1 cellular context compared by ENCODE assay signal in genomic region chr1:158199840-158200239, GRCh38.
TF ChIP-seq lines count a peak whose summit lies in the region.

No MANE protein-coding gene starts in this region.

TF ChIP-seq in K562, 482 proteins besides CTCF, POLR2A, EP300 and RAD21:
- TF ChIP-seq MEF2A (IDR thresholded peaks at IDR 0.05; ENCODE audit: control insufficient read depth, low read depth, low read length) (no peak), ELF1 (tag; IDR thresholded peaks at IDR 0.05) (no peak), ZNF398 (CRISPR knock-in tag; IDR thresholded peaks at IDR 0.05) (no peak), ZNF277 (CRISPR knock-in tag; IDR thresholded peaks at IDR 0.05; ENCODE audit: borderline replicate concordance) (no peak), ZNF79 (CRISPR knock-in tag; IDR thresholded peaks at IDR 0.05; ENCODE audit: low read depth) (no peak), GTF3C2 (IDR thresholded peaks at IDR 0.05; ENCODE audit: borderline replicate concordance, extremely low read depth, insufficient read length) (no peak), ZNF212 (CRISPR knock-in tag; IDR thresholded peaks at IDR 0.05) (no peak), CEBPB (tag; IDR thresholded peaks at IDR 0.05) (peak; percentile 84), TAF1 (IDR thresholded peaks at IDR 0.05; ENCODE audit: control insufficient read depth, extremely low read depth, insufficient read depth, low read length, severe bottlenecking) (no peak), ZNF431 (CRISPR knock-in tag; IDR thresholded peaks at IDR 0.05) (no peak), CEBPG (CRISPR knock-in tag; IDR thresholded peaks at IDR 0.05) (no peak), CEBPG (tag; conservative IDR thresholded peaks at IDR 0.05 in 1 of 2, IDR thresholded peaks at IDR 0.05 in 1 of 2) (peak; percentile 29 to 53; a peak in 2 of 4 replicates), ZNF133 (CRISPR knock-in tag; IDR thresholded peaks at IDR 0.05) (no peak), SMAD4 (CRISPR knock-in tag; conservative IDR thresholded peaks at IDR 0.05) (no peak), MYBL2 (IDR thresholded peaks at IDR 0.05; ENCODE audit: low read depth) (no peak), MYBL2 (CRISPR knock-in tag; IDR thresholded peaks at IDR 0.05; ENCODE audit: borderline replicate concordance) (no peak), ZBTB2 (IDR thresholded peaks at IDR 0.05) (no peak), THRA (IDR thresholded peaks at IDR 0.05) (no peak), POLR2G (IDR thresholded peaks at IDR 0.05; ENCODE audit: low read depth, low read length) (no peak), KLF10 (CRISPR knock-in tag; IDR thresholded peaks at IDR 0.05) (no peak), NRF1 (conservative IDR thresholded peaks at IDR 0.05 in 1 of 2, IDR thresholded peaks at IDR 0.05 in 1 of 2) (peak; percentile 16 to 21; a peak in 1 of 4 replicates), ZNF134 (CRISPR knock-in tag; conservative IDR thresholded peaks at IDR 0.05) (no peak), TCF7L2 (IDR thresholded peaks at IDR 0.05; ENCODE audit: low read depth, low read length) (no peak), CLOCK (CRISPR knock-in tag; IDR thresholded peaks at IDR 0.05; ENCODE audit: borderline replicate concordance) (no peak), RNF219 (CRISPR knock-in tag; IDR thresholded peaks at IDR 0.05) (no peak), CHAMP1 (IDR thresholded peaks at IDR 0.05) (no peak), HDAC3 (IDR thresholded peaks at IDR 0.05; ENCODE audit: borderline replicate concordance, partially characterized antibody) (no peak), BRCA1 (IDR thresholded peaks at IDR 0.05) (no peak), BRCA1 (CRISPR knock-in tag; IDR thresholded peaks at IDR 0.05) (no peak), RBM15 (IDR thresholded peaks at IDR 0.05; ENCODE audit: insufficient read depth, low read length) (no peak)
